9 cellular contexts compared by ENCODE assay signal in genomic region chr6:89353702-89354392, GRCh38. TPM values are rescaled to one million over a fixed set of nuclear protein-coding genes. Genes with fewer than 3 reads are reported as not detected.
A peak's percentile ranks its signal among the peaks of the same experiment; 100 is the strongest.
DNase-seq lines count a peak whose midpoint lies in the region; ATAC-seq and TF ChIP-seq lines count a peak whose summit lies in the region.
"Had no signal": no experiment of that assay in that cellular context is flagged by ENCODE, and none has a peak within 500 bp of the region (broad histone marks: within the 10 kb centered on the region; RNA-seq: fewer than 3 reads in every experiment).

No MANE protein-coding gene starts in this region.

- H2AFZ ChIP-seq in hepatocyte, result no peak overlapping the region

- WGBS in hepatocyte (ENCODE audit: low lambda C conversion rate, missing lambda C conversion rate), result 88% methylated on average over 2 of the region's 2 CpGs

- TF ChIP-seq CTCF in hepatocyte (IDR thresholded peaks at IDR 0.05; ENCODE audit: poor library complexity), result no peak

- peak overlapping the region in 1 of 2 donors; percentile 90 for H3K4me3 ChIP-seq in CD4-positive, alpha-beta memory T cell (ENCODE audit: low read length in 2 of 2)
- no peak overlapping the region for H3K4me3 ChIP-seq in hepatocyte

- H3K27me3 ChIP-seq in CD4-positive, alpha-beta memory T cell (ENCODE audit: insufficient read depth, low read length), result no peaks in the 10 kb centered on the region
- H3K27me3 ChIP-seq in hepatocyte, result no peaks in the 10 kb centered on the region

- CTCF ChIA-PET in CD4-positive, alpha-beta memory T cell (lab: Charles Lee; ENCODE audit: partially characterized antibody), result interaction anchor here (0.6 to 5.5 kb wide), 4 partner anchors 13 to 471 kb away, joined by 3 to 56 read pairs (median 28); no protein-coding TSS in a partner anchor

- POLR2A ChIA-PET in CD4-positive, alpha-beta memory T cell (lab: Charles Lee; ENCODE audit: partially characterized antibody), result interaction anchor here (1.1 to 11.3 kb wide), 3 partner anchors 9 to 285 kb away, joined by 3 to 157 read pairs (median 9); partner anchors contain the start of genes LYRM2 and PNRC1

- no peaks in the 10 kb centered on the region for H3K9me3 ChIP-seq in CD4-positive, alpha-beta memory T cell (ENCODE audit: control insufficient read depth in 1 of 2, low read length in 2 of 2)
- H3K9me3 ChIP-seq in hepatocyte (ENCODE audit: low read depth), result no peaks in the 10 kb centered on the region

- ATAC-seq in HG03095 (IDR thresholded peaks at IDR 0.05; ENCODE audit: unreplicated experiment), result no peak
- no peak for ATAC-seq in GM21528 (IDR thresholded peaks at IDR 0.05; ENCODE audit: low FRiP score, unreplicated experiment)

- peak; percentile 51 for TF ChIP-seq POLR2A in GM19099 (IDR thresholded peaks at IDR 0.05; ENCODE audit: extremely low read depth, insufficient read length, low read depth)

- H3K4me1 ChIP-seq in CD4-positive, alpha-beta memory T cell (ENCODE audit: insufficient read depth, low read length), result peaks cover 62% of the 10 kb centered on the region
- peaks cover 15% of the 10 kb centered on the region for H3K4me1 ChIP-seq in hepatocyte (ENCODE audit: insufficient read depth)

- H3K9me2 ChIP-seq in hepatocyte (replicated peaks; ENCODE audit: insufficient read depth), result no peaks in the 10 kb centered on the region

- H4K20me1 ChIP-seq in hepatocyte (ENCODE audit: insufficient read depth, poor library complexity, severe bottlenecking), result peaks cover 25% of the 10 kb centered on the region

- peaks cover 31% of the 10 kb centered on the region for H3K79me2 ChIP-seq in hepatocyte

- intact Hi-C loops in CD4-positive, alpha-beta memory T cell (cut with micrococcal nuclease), result loop anchor here (2.0 to 5.0 kb wide), 4 partner anchors 72 to 392 kb away; partner anchors contain the start of genes PM20D2, PNRC1 and RNGTT

- no peaks in the 10 kb centered on the region for H3K36me3 ChIP-seq in CD4-positive, alpha-beta memory T cell (ENCODE audit: insufficient read depth, low read length)
- no peaks in the 10 kb centered on the region for H3K36me3 ChIP-seq in hepatocyte (replicated peaks; ENCODE audit: insufficient read depth, low read depth)

- peak overlapping the region; percentile 86 to 96 (median 89) for H3K27ac Mint-ChIP-seq in CD4-positive, alpha-beta memory T cell

- peak in 1 of 5 donors; percentile 4 for DNase-seq in CD4-positive, alpha-beta memory T cell
- peak; percentile 49 to 92 for DNase-seq in NCI-H524 (lab: John Stamatoyannopoulos, UW)
- DNase-seq in hepatocyte (ENCODE audit: low spot score), result no peak
- no peak for DNase-seq in midbrain (lab: John Stamatoyannopoulos, UW)
- DNase-seq in kidney glomerular epithelial cell (lab: John Stamatoyannopoulos, UW), result no peak
- DNase-seq: Right ventricle myocardium superior had no signal

- H3K27ac ChIP-seq in CD4-positive, alpha-beta memory T cell (ENCODE audit: low read depth, low read length), result peak overlapping the region; percentile 89
- peak overlapping the region; percentile 99 for H3K27ac ChIP-seq in hepatocyte

- H3K27me3 Mint-ChIP-seq in CD4-positive, alpha-beta memory T cell, result no peaks in the 10 kb centered on the region

- peaks cover 0 to 6% of the 10 kb centered on the region in 2 donors for H3K36me3 Mint-ChIP-seq in CD4-positive, alpha-beta memory T cell

- no peaks in the 10 kb centered on the region for H3K9me3 Mint-ChIP-seq in CD4-positive, alpha-beta memory T cell

- peaks cover 44 to 77% (median 56%) of the 10 kb centered on the region in 4 donors for H3K4me1 Mint-ChIP-seq in CD4-positive, alpha-beta memory T cell

- peak overlapping the region; percentile 81 to 92 (median 86) for H3K4me3 Mint-ChIP-seq in CD4-positive, alpha-beta memory T cell

- H3K4me2 ChIP-seq in hepatocyte, result peak overlapping the region; percentile 89

RNA-seq across cellular contexts. Expression of gene UBE2J1, which starts 1.3 kb away (rescaled TPM):
- total RNA-seq in CD4-positive, alpha-beta memory T cell, result 10 to 100 TPM; 21.9 to 22.6 TPM
- polyA plus RNA-seq in CD4-positive, alpha-beta memory T cell, result 10 to 100 TPM; 34.1 to 53.8 TPM
- total RNA-seq in hepatocyte, result 64.1 and 68.1 TPM in 2 replicates
- 37.3 and 44.7 TPM in 2 replicates for polyA plus RNA-seq in hepatocyte

RNA-seq across cellular contexts. Expression of gene GABRR2, which starts 38.7 kb away (rescaled TPM):
- 1 to 10 TPM; 1.2 to 1.7 TPM for total RNA-seq in CD4-positive, alpha-beta memory T cell
- polyA plus RNA-seq in CD4-positive, alpha-beta memory T cell, result under 1 TPM in 1 of 2 donors, not detected in 1; 0.10 TPM
- total RNA-seq in hepatocyte, result 0.32 and 0.87 TPM in 2 replicates
- 0.68 and 0.94 TPM in 2 replicates for polyA plus RNA-seq in hepatocyte

RNA-seq across cellular contexts. Expression of gene RRAGD, which starts 58.2 kb away (rescaled TPM):
- total RNA-seq in CD4-positive, alpha-beta memory T cell, result 1 to 10 TPM; 5.9 to 6.8 TPM
- polyA plus RNA-seq in CD4-positive, alpha-beta memory T cell, result 1 to 10 TPM; 3.1 to 3.8 TPM
- total RNA-seq in hepatocyte, result 22.5 and 28.1 TPM in 2 replicates
- polyA plus RNA-seq in hepatocyte, result 9.4 and 11.8 TPM in 2 replicates

Comparison
In these comparisons a context has a peak if more than half of its experiments do, and no peak if none do; other contexts are left out.
1. DNase-seq: peak in NCI-H524 (2 of 2); none in hepatocyte (single experiment), midbrain (single experiment) and kidney glomerular epithelial cell (single experiment).